ENCODE assay signal across 8 cellular contexts in the genomic region with DNA sequence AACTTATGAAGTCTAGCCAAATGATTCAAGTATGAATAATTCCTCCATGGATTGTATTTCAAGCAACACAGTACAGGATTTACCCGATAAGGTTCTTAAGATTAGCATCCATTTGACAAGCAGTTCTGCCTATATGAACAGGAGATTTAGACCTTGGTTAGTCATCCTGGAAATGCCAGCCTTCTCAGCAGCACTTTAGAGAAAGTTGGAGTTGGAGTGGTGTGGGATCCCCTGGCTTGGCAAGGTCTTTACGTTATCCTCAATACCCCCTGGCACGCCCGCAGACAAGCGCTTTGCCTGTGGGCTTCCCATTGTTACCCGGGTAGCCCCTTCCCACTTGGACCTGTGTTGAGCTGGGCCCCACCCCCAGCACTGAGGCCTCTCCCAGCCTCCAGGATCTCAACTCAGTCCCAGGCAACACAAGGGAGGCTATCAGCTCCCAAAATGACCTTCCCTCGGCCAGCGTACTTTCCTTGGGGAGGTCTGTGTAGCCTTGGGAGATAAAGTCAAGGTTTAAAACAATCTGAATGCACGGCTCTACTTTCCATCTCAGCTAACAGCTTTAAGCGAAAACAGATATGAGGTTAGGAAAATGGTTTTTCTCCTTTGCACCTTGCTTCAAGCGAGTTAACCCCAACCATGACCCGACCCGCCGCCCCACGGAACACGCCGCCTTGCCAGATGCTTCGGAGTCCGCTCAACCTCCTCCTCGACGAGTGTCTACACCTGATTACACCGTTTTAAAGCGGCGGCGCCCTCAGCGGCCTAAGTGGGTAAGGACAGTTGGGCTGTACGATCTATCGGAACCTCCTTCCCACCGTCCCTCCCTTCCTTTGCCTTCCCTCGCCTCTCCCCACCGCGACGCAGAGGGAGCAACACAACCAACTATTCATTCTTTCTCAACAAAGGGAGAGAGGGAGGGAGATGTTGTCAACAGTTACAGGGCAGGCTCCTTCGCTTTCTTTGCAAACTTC.
A peak's percentile ranks its signal among the peaks of the same experiment; 100 is the strongest.
DNase-seq lines count a peak whose midpoint lies in the region; ATAC-seq lines count a peak whose summit lies in the region.

No MANE protein-coding gene starts in this region.

- peak overlapping the region; percentile 94 for H3K27ac Mint-ChIP-seq in dendritic cell treated with granulocyte-macrophage colony-stimulating factor and Interleukin-4, amounts not matched to agents 40 ng/mL and 50 ng/mL, for 4 days

- peak; percentile 71 for DNase-seq in GM04503 (ENCODE audit: low read depth)
- DNase-seq in HuH-7.5 (ENCODE audit: low spot score): peak; percentile 80
- DNase-seq in T1000 (lab: John Stamatoyannopoulos, UW): peak; percentile 51
- DNase-seq in left kidney (ENCODE audit: low read depth, low spot score): peak; percentile 97
- peak; percentile 59 for DNase-seq in stimulated activated CD4-positive, alpha-beta T cell treated with anti-CD3 and anti-CD28 coated beads, Interleukin-1b, Interleukin-23, amount 100 ng/mL, for 48 hours
- no peak for DNase-seq in cerebellar nuclear complex (lab: John Stamatoyannopoulos, UW)

- ATAC-seq in GM21576 (IDR thresholded peaks at IDR 0.05; ENCODE audit: unreplicated experiment): peak; percentile 74

- intact Hi-C loops in dendritic cell treated with granulocyte-macrophage colony-stimulating factor and Interleukin-4, amounts not matched to agents 40 ng/mL and 50 ng/mL, for 4 days (cut with micrococcal nuclease): loop anchor here (5.0 kb wide), 2 partner anchors 52 to 132 kb away; no protein-coding TSS in a partner anchor

- peaks cover 50% of the 10 kb centered on the region for H3K36me3 Mint-ChIP-seq in dendritic cell treated with granulocyte-macrophage colony-stimulating factor and Interleukin-4, amounts not matched to agents 40 ng/mL and 50 ng/mL, for 4 days (ENCODE audit: low read depth)

- H3K27me3 Mint-ChIP-seq in dendritic cell treated with granulocyte-macrophage colony-stimulating factor and Interleukin-4, amounts not matched to agents 40 ng/mL and 50 ng/mL, for 4 days: peaks cover 4% of the 10 kb centered on the region

- H3K4me1 Mint-ChIP-seq in dendritic cell treated with granulocyte-macrophage colony-stimulating factor and Interleukin-4, amounts not matched to agents 40 ng/mL and 50 ng/mL, for 4 days (ENCODE audit: low read depth): peaks cover 44% of the 10 kb centered on the region

- H3K4me3 Mint-ChIP-seq in dendritic cell treated with granulocyte-macrophage colony-stimulating factor and Interleukin-4, amounts not matched to agents 40 ng/mL and 50 ng/mL, for 4 days: peak overlapping the region; percentile 95

- no peaks in the 10 kb centered on the region for H3K9me3 Mint-ChIP-seq in dendritic cell treated with granulocyte-macrophage colony-stimulating factor and Interleukin-4, amounts not matched to agents 40 ng/mL and 50 ng/mL, for 4 days

Comparison
In these comparisons a context has a peak if more than half of its experiments do, and no peak if none do; other contexts are left out.
1. DNase-seq: peak in GM04503 (single experiment), HuH-7.5 (single experiment), T1000 (single experiment), left kidney (single experiment) and stimulated activated CD4-positive, alpha-beta T cell treated with anti-CD3 and anti-CD28 coated beads, Interleukin-1b, Interleukin-23, amount 100 ng/mL, for 48 hours (single experiment); none in cerebellar nuclear complex (0 of 2).